Comparison of ENCODE assay signal across 24 cellular contexts in the genomic region with DNA sequence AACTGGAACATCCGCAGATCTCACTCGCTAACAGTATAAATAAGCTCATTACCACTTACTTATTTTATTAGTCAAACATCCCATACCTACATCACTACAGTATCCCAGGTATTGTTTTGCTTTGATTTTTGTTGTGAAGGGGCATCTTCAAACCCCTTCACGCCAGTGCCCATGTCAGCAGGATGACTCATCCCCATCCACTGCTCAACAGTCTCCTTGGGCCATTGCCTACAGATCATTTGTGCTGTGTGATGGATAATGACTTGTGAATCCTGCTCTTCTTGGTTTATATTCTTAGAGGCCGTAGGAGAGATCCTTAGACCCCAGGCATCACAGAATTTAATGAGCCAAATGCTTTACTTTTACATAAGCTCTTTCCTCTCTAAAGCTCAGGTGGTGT.
"Had no signal": no experiment of that assay in that cellular context is flagged by ENCODE, and none has a peak within 500 bp of the region (broad histone marks: within the 10 kb centered on the region; RNA-seq: fewer than 3 reads in every experiment).

No MANE protein-coding gene starts in this region.

- FAIRE-seq: endothelial cell of umbilical vein, frontal cortex, islet of Langerhans, keratinocyte had no signal

- H3K4me3 Mint-ChIP-seq: mesothelial cell of epicardium; naive B cell; naive thymus-derived CD8-positive, alpha-beta T cell had no signal

- H3K27ac ChIP-seq: coronary artery, dorsolateral prefrontal cortex, esophagus muscularis mucosa, foreskin keratinocyte, gastroesophageal sphincter, heart right ventricle, left lung, lower lobe of right lung had no signal

- H3K4me1 ChIP-seq: esophagus muscularis mucosa, foreskin keratinocyte, gastroesophageal sphincter had no signal

- H3K36me3 Mint-ChIP-seq: mesothelial cell of epicardium; naive thymus-derived CD8-positive, alpha-beta T cell had no signal

- H3K27ac Mint-ChIP-seq: mesothelial cell of epicardium; naive B cell; naive thymus-derived CD8-positive, alpha-beta T cell had no signal

- H3K9me3 ChIP-seq: esophagus muscularis mucosa, gastroesophageal sphincter, heart right ventricle, left lung, lower lobe of right lung, mucosa of descending colon had no signal

- H3K27me3 ChIP-seq: dorsolateral prefrontal cortex, heart right ventricle, left lung had no signal

- H3K4me3 ChIP-seq: coronary artery, dorsolateral prefrontal cortex, esophagus muscularis mucosa, gastroesophageal sphincter, heart right ventricle, left lung, lower lobe of right lung, mucosa of descending colon had no signal

- H3K9me3 Mint-ChIP-seq: mesothelial cell of epicardium; naive B cell; naive thymus-derived CD8-positive, alpha-beta T cell had no signal

- ATAC-seq: foreskin keratinocyte; gastroesophageal sphincter; heart right ventricle; left cardiac atrium; left lung; left ventricle myocardium superior; lower lobe of right lung; mucosa of descending colon; naive thymus-derived CD8-positive, alpha-beta T cell had no signal

- H3K36me3 ChIP-seq: esophagus muscularis mucosa, gastroesophageal sphincter, heart right ventricle, left lung, lower lobe of right lung had no signal

- DNase-seq: dermis blood vessel endothelial cell; dorsolateral prefrontal cortex; effector CD4-positive, alpha-beta T cell; effector memory CD4-positive, alpha-beta T cell; foreskin keratinocyte; head of caudate nucleus; heart right ventricle; hippocampal formation; left cardiac atrium; left lung; left ventricle myocardium superior; lower lobe of right lung; mesenchymal stem cell; mucosa of descending colon; naive B cell; naive thymus-derived CD8-positive, alpha-beta T cell had no signal

- H3K4me1 Mint-ChIP-seq: mesothelial cell of epicardium, naive B cell had no signal
